In genomic region chr18:4276983-4277585, GRCh38 we compare ENCODE assay signal across 20 cellular contexts.
DNase-seq lines count a peak whose midpoint lies in the region; ATAC-seq and TF ChIP-seq lines count a peak whose summit lies in the region.
"Had no signal": no experiment of that assay in that cellular context is flagged by ENCODE, and none has a peak within 500 bp of the region (broad histone marks: within the 10 kb centered on the region; RNA-seq: fewer than 3 reads in every experiment).

No MANE protein-coding gene starts in this region.

- H3K27me3 Mint-ChIP-seq in WTC11 (ENCODE audit: low read depth): no peaks in the 10 kb centered on the region
- H3K27me3 Mint-ChIP-seq: T-cell had no signal

- CTCF ChIA-PET in WTC11 (lab: Charles Lee): no interaction called here

- TF ChIP-seq CTCF in GM13976 (IDR thresholded peaks at IDR 0.05; ENCODE audit: borderline replicate concordance, control extremely low read depth, extremely low read depth, insufficient read depth, missing control alignments): no peak
- TF ChIP-seq CTCF in WTC11 (IDR thresholded peaks at IDR 0.05): no peak

- peak; percentile 18 for DNase-seq in GM13976 (ENCODE audit: low spot score)
- no peak for DNase-seq in cortex of kidney (lab: John Stamatoyannopoulos, UW)
- DNase-seq in WTC11 (ENCODE audit: low spot score): no peak
- no peak for DNase-seq in dedifferentiated amniotic fluid mesenchymal stem cell (ENCODE audit: extremely low spot score)
- DNase-seq in NCI-H1092 treated with DMSO at 0.1 percent for 48 hours (lab: John Stamatoyannopoulos, UW): no peak
- DNase-seq: DMS53; H7; IMR-90; Kasumi-1; NCI-H1436; NCI-H2029 treated with DMSO at 0.1 percent for 48 hours; NCI-H226; NCI-H526 treated with DMSO at 0.1 percent for 48 hours; NK-92 treated with Interleukin-12 subunit alpha and Interleukin-12 subunit beta, amount 100 ng/mL, for 24 hours; PC-3; T-cell had no signal

- POLR2A ChIA-PET in WTC11 (lab: Charles Lee): no interaction called here

- H3K4me3 Mint-ChIP-seq in WTC11: no peak overlapping the region
- H3K4me3 Mint-ChIP-seq: CD14-positive monocyte, T-cell had no signal

- in situ Hi-C loops in GM13976 (cut with MboI; ENCODE audit: low sequenced_read_pairs, unreplicated experiment): no loop called here

- no peaks in the 10 kb centered on the region for H3K9me3 Mint-ChIP-seq in WTC11

- ATAC-seq in GM19324 (IDR thresholded peaks at IDR 0.05; ENCODE audit: low FRiP score, unreplicated experiment) (peak; percentile 60), HG02763 (IDR thresholded peaks at IDR 0.05; ENCODE audit: unreplicated experiment) (peak; percentile 63), HG03432 (IDR thresholded peaks at IDR 0.05; ENCODE audit: unreplicated experiment) (peak; percentile 88), WTC11 (no peak)
- ATAC-seq: PC-3, T-cell had no signal

- peaks cover 9% of the 10 kb centered on the region for H3K4me1 Mint-ChIP-seq in WTC11
- H3K4me1 Mint-ChIP-seq: CD14-positive monocyte, T-cell had no signal

- H3K27ac Mint-ChIP-seq in WTC11: no peak overlapping the region
- H3K27ac Mint-ChIP-seq: CD14-positive monocyte, T-cell had no signal

- H3K36me3 Mint-ChIP-seq in WTC11: no peaks in the 10 kb centered on the region
- H3K36me3 Mint-ChIP-seq: CD14-positive monocyte, T-cell had no signal

TF ChIP-seq in WTC11, 78 proteins besides CTCF, POLR2A, EP300 and RAD21 (continues in another document):
- no peak for TF ChIP-seq PRRX2 (CRISPR knock-in tag; IDR thresholded peaks at IDR 0.05)
- TF ChIP-seq SOX15 (CRISPR knock-in tag; IDR thresholded peaks at IDR 0.05): no peak
- TF ChIP-seq ETV6 (CRISPR knock-in tag; IDR thresholded peaks at IDR 0.05): no peak
- TF ChIP-seq ZNF138 (CRISPR knock-in tag; conservative IDR thresholded peaks at IDR 0.05): no peak
- TF ChIP-seq MYBL2 (CRISPR knock-in tag; IDR thresholded peaks at IDR 0.05): no peak
- TF ChIP-seq, protein P1, sequence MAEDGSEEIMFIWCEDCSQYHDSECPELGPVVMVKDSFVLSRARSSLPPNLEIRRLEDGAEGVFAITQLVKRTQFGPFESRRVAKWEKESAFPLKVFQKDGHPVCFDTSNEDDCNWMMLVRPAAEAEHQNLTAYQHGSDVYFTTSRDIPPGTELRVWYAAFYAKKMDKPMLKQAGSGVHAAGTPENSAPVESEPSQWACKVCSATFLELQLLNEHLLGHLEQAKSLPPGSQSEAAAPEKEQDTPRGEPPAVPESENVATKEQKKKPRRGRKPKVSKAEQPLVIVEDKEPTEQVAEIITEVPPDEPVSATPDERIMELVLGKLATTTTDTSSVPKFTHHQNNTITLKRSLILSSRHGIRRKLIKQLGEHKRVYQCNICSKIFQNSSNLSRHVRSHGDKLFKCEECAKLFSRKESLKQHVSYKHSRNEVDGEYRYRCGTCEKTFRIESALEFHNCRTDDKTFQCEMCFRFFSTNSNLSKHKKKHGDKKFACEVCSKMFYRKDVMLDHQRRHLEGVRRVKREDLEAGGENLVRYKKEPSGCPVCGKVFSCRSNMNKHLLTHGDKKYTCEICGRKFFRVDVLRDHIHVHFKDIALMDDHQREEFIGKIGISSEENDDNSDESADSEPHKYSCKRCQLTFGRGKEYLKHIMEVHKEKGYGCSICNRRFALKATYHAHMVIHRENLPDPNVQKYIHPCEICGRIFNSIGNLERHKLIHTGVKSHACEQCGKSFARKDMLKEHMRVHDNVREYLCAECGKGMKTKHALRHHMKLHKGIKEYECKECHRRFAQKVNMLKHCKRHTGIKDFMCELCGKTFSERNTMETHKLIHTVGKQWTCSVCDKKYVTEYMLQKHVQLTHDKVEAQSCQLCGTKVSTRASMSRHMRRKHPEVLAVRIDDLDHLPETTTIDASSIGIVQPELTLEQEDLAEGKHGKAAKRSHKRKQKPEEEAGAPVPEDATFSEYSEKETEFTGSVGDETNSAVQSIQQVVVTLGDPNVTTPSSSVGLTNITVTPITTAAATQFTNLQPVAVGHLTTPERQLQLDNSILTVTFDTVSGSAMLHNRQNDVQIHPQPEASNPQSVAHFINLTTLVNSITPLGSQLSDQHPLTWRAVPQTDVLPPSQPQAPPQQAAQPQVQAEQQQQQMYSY (CRISPR knock-in tag; IDR thresholded peaks at IDR 0.05): no peak
- TF ChIP-seq USF2 (CRISPR knock-in tag; IDR thresholded peaks at IDR 0.05): no peak
- no peak for TF ChIP-seq TEAD1 (CRISPR knock-in tag; IDR thresholded peaks at IDR 0.05)
- TF ChIP-seq CREB1 (CRISPR knock-in tag; IDR thresholded peaks at IDR 0.05): no peak
- no peak for TF ChIP-seq GABPB1 (CRISPR knock-in tag; IDR thresholded peaks at IDR 0.05)
- no peak for TF ChIP-seq NFYB (CRISPR knock-in tag; conservative IDR thresholded peaks at IDR 0.05; ENCODE audit: low read depth)
- TF ChIP-seq RORB (CRISPR knock-in tag; IDR thresholded peaks at IDR 0.05): no peak
- TF ChIP-seq AFF4 (CRISPR knock-in tag; IDR thresholded peaks at IDR 0.05; ENCODE audit: borderline replicate concordance): no peak
- no peak for TF ChIP-seq ZNF263 (CRISPR knock-in tag; IDR thresholded peaks at IDR 0.05; ENCODE audit: low read depth)
- TF ChIP-seq ZNF219 (CRISPR knock-in tag; IDR thresholded peaks at IDR 0.05; ENCODE audit: borderline replicate concordance): no peak
- TF ChIP-seq, protein P2, sequence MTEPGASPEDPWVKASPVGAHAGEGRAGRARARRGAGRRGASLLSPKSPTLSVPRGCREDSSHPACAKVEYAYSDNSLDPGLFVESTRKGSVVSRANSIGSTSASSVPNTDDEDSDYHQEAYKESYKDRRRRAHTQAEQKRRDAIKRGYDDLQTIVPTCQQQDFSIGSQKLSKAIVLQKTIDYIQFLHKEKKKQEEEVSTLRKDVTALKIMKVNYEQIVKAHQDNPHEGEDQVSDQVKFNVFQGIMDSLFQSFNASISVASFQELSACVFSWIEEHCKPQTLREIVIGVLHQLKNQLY (CRISPR knock-in tag; IDR thresholded peaks at IDR 0.05): no peak
- TF ChIP-seq CREM (CRISPR knock-in tag; IDR thresholded peaks at IDR 0.05): no peak
- no peak for TF ChIP-seq ATF1 (CRISPR knock-in tag; IDR thresholded peaks at IDR 0.05)
